Comparison of ENCODE assay signal across 8 cellular contexts in the genomic region with DNA sequence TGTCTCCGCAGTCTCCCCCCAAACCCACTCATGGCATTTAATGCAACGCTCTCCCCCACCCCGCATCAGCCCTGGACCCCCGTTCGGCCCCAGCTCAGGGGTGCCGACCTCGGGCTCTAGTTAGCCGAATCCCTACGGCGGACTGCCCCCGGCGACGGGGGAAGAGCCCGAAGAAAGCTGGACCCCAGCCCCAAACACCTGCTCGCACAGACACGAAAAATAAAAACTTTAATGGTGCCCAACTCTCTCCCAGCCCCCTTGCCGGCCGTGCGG. TPM values are rescaled to one million over a fixed set of nuclear protein-coding genes. Genes with fewer than 3 reads are reported as not detected.
DNase-seq lines count a peak whose midpoint lies in the region; ATAC-seq, FAIRE-seq and TF ChIP-seq lines count a peak whose summit lies in the region.

No MANE protein-coding gene starts in this region.

- peak; percentile 27 for DNase-seq in activated CD4-positive, alpha-beta T cell treated with anti-CD3 and anti-CD28 coated beads for 48 hours
- DNase-seq in activated CD4-positive, alpha-beta T cell treated with anti-CD3 and anti-CD28 coated beads for 4 hours = no peak
- no peak for DNase-seq in GM12878 (ENCODE audit: low read depth, low spot score)
- DNase-seq in lung (ENCODE audit: low spot score) = no peak
- no peak for DNase-seq in thyroid gland
- DNase-seq in islet precursor cell = no peak
- DNase-seq in NAMALWA (ENCODE audit: low spot score) = no peak
- DNase-seq in COR-L47 (lab: John Stamatoyannopoulos, UW) = no peak

- SMC1A ChIA-PET in GM12878 (lab: Charles Lee; ENCODE audit: uncharacterized antibody, unreplicated experiment) = interaction anchor here (0.6 kb wide), 1 partner anchor 14 kb away, joined by 3 read pairs; no protein-coding TSS in a partner anchor

- RAD21 ChIA-PET in GM12878 (lab: Charles Lee; ENCODE audit: unreplicated experiment) = no interaction called here

- H3K9me3 ChIP-seq in GM12878 (replicated peaks; ENCODE audit: control insufficient read depth, insufficient read depth, low read length) = no peaks in the 10 kb centered on the region
- H3K9me3 ChIP-seq in lung (ENCODE audit: control insufficient read depth in 2 of 2, insufficient read depth in 1 of 2, low read length in 1 of 2) = no peaks in the 10 kb centered on the region
- H3K9me3 ChIP-seq in thyroid gland = no peaks in the 10 kb centered on the region

- peak; percentile 2; the same call in 2 of the 3 replicates for ATAC-seq in GM12878
- no peak for ATAC-seq in lung (ENCODE audit: insufficient read depth, low FRiP score)

- H3K4me2 ChIP-seq in GM12878 (ENCODE audit: control insufficient read depth, insufficient read depth) = peak overlapping the region; percentile 22; the same call in 1 of the 2 replicates

- TF ChIP-seq CTCF in GM12878 (IDR thresholded peaks at IDR 0.05 in 2 of 3, conservative IDR thresholded peaks at IDR 0.05 in 1 of 3; ENCODE audit: control insufficient read depth in 2 of 3, extremely low read depth in 1 of 3, insufficient read depth in 1 of 3, low read depth in 3 of 3, low read length in 3 of 3) (no peak), lung (IDR thresholded peaks at IDR 0.05; ENCODE audit: control extremely low read depth, extremely low read depth) (no peak), thyroid gland (IDR thresholded peaks at IDR 0.05) (no peak)

- H3K27ac ChIP-seq in GM12878 (ENCODE audit: control insufficient read depth, insufficient read depth) (peak overlapping the region; percentile 80), lung (ENCODE audit: low read depth in 1 of 2, low read length in 1 of 2) (peak overlapping the region; percentile 77 to 92), thyroid gland (peak overlapping the region in 2 of 3 donors; percentile 73 to 82)

- peaks cover 32% of the 10 kb centered on the region for H3K4me1 ChIP-seq in GM12878 (ENCODE audit: control insufficient read depth, insufficient read depth, low read length)
- H3K4me1 ChIP-seq in lung (ENCODE audit: control insufficient read depth in 2 of 2, insufficient read depth in 2 of 2, low read length in 2 of 2) = peaks cover 4 to 5% of the 10 kb centered on the region in 2 donors
- H3K4me1 ChIP-seq in thyroid gland = peaks cover 17 to 21% of the 10 kb centered on the region in 2 donors

- no peak for TF ChIP-seq POLR2A in GM12878 (IDR thresholded peaks at IDR 0.05; ENCODE audit: low read depth, low read length)
- no peak for TF ChIP-seq POLR2A in thyroid gland (IDR thresholded peaks at IDR 0.05)

- BruUV-seq in GM12878 (replicated peaks; lab: Mats Ljungman, UMichigan) = no TSS peak

- peaks cover 3% of the 10 kb centered on the region; the same call in 1 of the 2 replicates for H4K20me1 ChIP-seq in GM12878 (ENCODE audit: control insufficient read depth, insufficient read depth)

- H3K79me2 ChIP-seq in GM12878 (ENCODE audit: control insufficient read depth, insufficient read depth, low read length) = peaks cover 50% of the 10 kb centered on the region

- TF ChIP-seq EP300 in GM12878 (IDR thresholded peaks at IDR 0.05; ENCODE audit: borderline replicate concordance in 1 of 2, control insufficient read depth in 1 of 2, low read depth in 2 of 2, low read length in 2 of 2) = no peak

- in situ Hi-C loops in GM12878 (cut with MboI) = no loop called here

- WGBS in GM12878 (ENCODE audit: insufficient coverage, insufficient replicate concordance, low lambda C conversion rate, missing lambda C conversion rate) = 1% methylated on average over 19 of the region's 19 CpGs
- WGBS in lung, 2 donors = 0 to 1% methylated on average over 19 of the region's 19 CpGs
- 0% methylated on average over 13 to 19 of the region's 19 CpGs for WGBS in thyroid gland, 2 donors

- H3K36me3 ChIP-seq in GM12878 (ENCODE audit: control insufficient read depth in 2 of 2, insufficient read depth in 2 of 2, low read length in 1 of 2) = peaks cover 7 to 8% of the 10 kb centered on the region in 2 experiments; a peak in 2 of 4 replicates
- H3K36me3 ChIP-seq in lung (ENCODE audit: control insufficient read depth in 2 of 2, insufficient read depth in 2 of 2, low read length in 2 of 2) = peaks cover 0 to 4% of the 10 kb centered on the region in 2 donors
- H3K36me3 ChIP-seq in thyroid gland = no peaks in the 10 kb centered on the region

- POLR2A ChIA-PET in GM12878 (lab: Charles Lee) = interaction anchor here (0.6 to 0.7 kb wide), 2 partner anchors 11 to 547 kb away, joined by 3 to 6 read pairs; no protein-coding TSS in a partner anchor

- H3K27me3 ChIP-seq in GM12878 (replicated peaks in 1 of 2; ENCODE audit: control insufficient read depth in 2 of 2, insufficient read depth in 2 of 2, low read length in 1 of 2) (no peaks in the 10 kb centered on the region), lung (ENCODE audit: control insufficient read depth, insufficient read depth) (no peaks in the 10 kb centered on the region), thyroid gland (no peaks in the 10 kb centered on the region)

- no peak for TF ChIP-seq RAD21 in GM12878 (IDR thresholded peaks at IDR 0.05; ENCODE audit: insufficient read depth, low read depth, low read length)

- intact Hi-C loops in GM12878 (cut with micrococcal nuclease; ENCODE audit: unreplicated experiment) = no loop called here
- intact Hi-C loops in thyroid gland (cut with DNase I) = no loop called here

- H2AFZ ChIP-seq in GM12878 (ENCODE audit: control insufficient read depth, low read depth, low read length) = no peak overlapping the region

- FAIRE-seq in GM12878 (lab: Jason Lieb, UNC) = no peak

- H3K4me3 ChIP-seq in GM12878 (peak overlapping the region; percentile 94), lung (peak overlapping the region; percentile 85), thyroid gland (replicated peaks in 1 of 3) (peak overlapping the region; percentile 49 to 80 (median 77))

- CTCF ChIA-PET in GM12878 (lab: Yijun Ruan, JAX) = interaction anchor here (0.6 to 1.3 kb wide), 3 partner anchors 10 to 53 kb away, joined by 3 read pairs; no protein-coding TSS in a partner anchor

- peak overlapping the region; percentile 89 for H3K9ac ChIP-seq in GM12878 (ENCODE audit: control insufficient read depth, insufficient read depth, low read length)

TF ChIP-seq in GM12878, 131 proteins besides CTCF, POLR2A, EP300 and RAD21:
- no peak for TF ChIP-seq FOXM1 (IDR thresholded peaks at IDR 0.05; ENCODE audit: low read depth, low read length)
- TF ChIP-seq, protein P1, sequence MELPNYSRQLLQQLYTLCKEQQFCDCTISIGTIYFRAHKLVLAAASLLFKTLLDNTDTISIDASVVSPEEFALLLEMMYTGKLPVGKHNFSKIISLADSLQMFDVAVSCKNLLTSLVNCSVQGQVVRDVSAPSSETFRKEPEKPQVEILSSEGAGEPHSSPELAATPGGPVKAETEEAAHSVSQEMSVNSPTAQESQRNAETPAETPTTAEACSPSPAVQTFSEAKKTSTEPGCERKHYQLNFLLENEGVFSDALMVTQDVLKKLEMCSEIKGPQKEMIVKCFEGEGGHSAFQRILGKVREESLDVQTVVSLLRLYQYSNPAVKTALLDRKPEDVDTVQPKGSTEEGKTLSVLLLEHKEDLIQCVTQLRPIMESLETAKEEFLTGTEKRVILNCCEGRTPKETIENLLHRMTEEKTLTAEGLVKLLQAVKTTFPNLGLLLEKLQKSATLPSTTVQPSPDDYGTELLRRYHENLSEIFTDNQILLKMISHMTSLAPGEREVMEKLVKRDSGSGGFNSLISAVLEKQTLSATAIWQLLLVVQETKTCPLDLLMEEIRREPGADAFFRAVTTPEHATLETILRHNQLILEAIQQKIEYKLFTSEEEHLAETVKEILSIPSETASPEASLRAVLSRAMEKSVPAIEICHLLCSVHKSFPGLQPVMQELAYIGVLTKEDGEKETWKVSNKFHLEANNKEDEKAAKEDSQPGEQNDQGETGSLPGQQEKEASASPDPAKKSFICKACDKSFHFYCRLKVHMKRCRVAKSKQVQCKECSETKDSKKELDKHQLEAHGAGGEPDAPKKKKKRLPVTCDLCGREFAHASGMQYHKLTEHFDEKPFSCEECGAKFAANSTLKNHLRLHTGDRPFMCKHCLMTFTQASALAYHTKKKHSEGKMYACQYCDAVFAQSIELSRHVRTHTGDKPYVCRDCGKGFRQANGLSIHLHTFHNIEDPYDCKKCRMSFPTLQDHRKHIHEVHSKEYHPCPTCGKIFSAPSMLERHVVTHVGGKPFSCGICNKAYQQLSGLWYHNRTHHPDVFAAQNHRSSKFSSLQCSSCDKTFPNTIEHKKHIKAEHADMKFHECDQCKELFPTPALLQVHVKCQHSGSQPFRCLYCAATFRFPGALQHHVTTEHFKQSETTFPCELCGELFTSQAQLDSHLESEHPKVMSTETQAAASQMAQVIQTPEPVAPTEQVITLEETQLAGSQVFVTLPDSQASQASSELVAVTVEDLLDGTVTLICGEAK (IDR thresholded peaks at IDR 0.05; ENCODE audit: borderline replicate concordance) = peak; percentile 32; the same call in 1 of the 2 replicates
TF ChIP-seq in GM12878: peak in this region for 1.

RNA-seq across cellular contexts. Expression of a gene that starts 0.6 kb away (rescaled TPM):
- total RNA-seq in GM12878 (2013; cell fraction: nucleolus; rRNA removed) = 45.7 and 57.1 TPM in 2 replicates
- total RNA-seq in GM12878 (2014; rRNA removed) (62.9 and 77.6 TPM in 2 replicates), GM12878 (2014; rRNA removed; fragmentation: Illumina TruSeq; extraction: Trizol) (85.1 and 93.4 TPM in 2 replicates), GM12878 (2021) (176 TPM in 2 replicates), lung (10 to 100 TPM; 43.1 to 51.2 TPM), thyroid gland (10 to 100 TPM; 20.3 to 35.1 (median 27.7) TPM)
- polyA plus RNA-seq in GM12878 (2011; ENCODE audit: low read depth) = 27.0 TPM
- polyA plus RNA-seq in GM12878 (2011; rRNA removed) (34.4 and 60.5 TPM in 2 replicates), GM12878 (2014; fragmentation: Illumina TruSeq; extraction: Trizol) (88.3 and 128 TPM in 2 replicates), GM12878 (2014; fragmentation: Nextera tagmentation; extraction: Ambion mirVana) (100 to 1,000 TPM in 1 of 2 experiments, 10 to 100 TPM in 1; 38.3 to 124 TPM), GM12878 (2014; rRNA removed) (99.6 and 118 TPM in 2 replicates), GM12878 (2016; fragmentation: Nextera tagmentation; extraction: Ambion mirVana) (10 to 100 TPM; 10.7 to 32.2 TPM), lung (10 to 100 TPM; 31.9 to 33.9 TPM)
- polyA plus RNA-seq in GM12878 (2011; cell fraction: cytosol; rRNA removed) = 91.5 and 94.4 TPM in 2 replicates
- 108 and 135 TPM in 2 replicates for polyA plus RNA-seq in GM12878 (2011; cell fraction: nucleus; rRNA removed)
- polyA plus RNA-seq in GM12878 (2012) = 56.0 and 64.4 TPM in 2 replicates
- polyA minus RNA-seq in GM12878 (2011; rRNA and poly(A)+ RNA removed) = 65.9 and 81.3 TPM in 2 replicates
- 63.7 and 66.3 TPM in 2 replicates for polyA minus RNA-seq in GM12878 (2011; cell fraction: cytosol; rRNA and poly(A)+ RNA removed)
- polyA minus RNA-seq in GM12878 (2011; cell fraction: nucleus; rRNA and poly(A)+ RNA removed) = 17.0 and 35.5 TPM in 2 replicates
